In the genomic region with DNA sequence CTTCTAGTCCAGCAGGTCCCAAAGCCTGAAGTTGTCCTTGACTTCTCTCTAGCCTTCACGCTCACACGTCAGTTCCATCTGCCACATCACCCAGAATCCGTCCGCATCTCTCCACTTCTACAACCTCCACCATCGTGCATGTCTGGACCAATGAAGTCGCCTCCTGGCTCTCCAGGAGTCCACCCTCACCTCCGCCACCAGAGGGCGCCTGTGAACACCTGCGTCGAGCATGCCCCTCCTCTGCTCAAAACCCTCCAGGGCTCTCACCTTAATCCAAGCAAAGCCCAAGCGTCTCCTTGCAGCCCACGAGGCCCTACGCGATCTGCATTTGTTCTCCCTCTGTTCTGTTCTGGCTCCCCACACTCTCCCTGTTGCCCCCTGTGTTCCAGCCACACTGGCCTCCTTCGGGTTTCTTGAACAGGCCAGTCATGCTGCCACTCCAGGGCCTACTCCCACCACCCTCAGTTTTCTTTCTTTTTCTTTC, we compare ENCODE assay signal across 1 cellular context.
TF ChIP-seq lines count a peak whose summit lies in the region.

No MANE protein-coding gene starts in this region.

TF ChIP-seq in GM12878, 131 proteins besides CTCF, POLR2A, EP300 and RAD21 (continues in another document):
- TF ChIP-seq RAD51 (IDR thresholded peaks at IDR 0.05) (no peak), HDGF (IDR thresholded peaks at IDR 0.05) (peak; percentile 88), HDAC2 (IDR thresholded peaks at IDR 0.05) (no peak), SUPT20H (IDR thresholded peaks at IDR 0.05; ENCODE audit: borderline replicate concordance, control insufficient read depth, low read depth, low read length) (no peak), BCL11A (IDR thresholded peaks at IDR 0.05; ENCODE audit: low read depth, low read length) (no peak), RELA (IDR thresholded peaks at IDR 0.05; ENCODE audit: borderline replicate concordance, partially characterized antibody) (no peak), PML (IDR thresholded peaks at IDR 0.05; ENCODE audit: low read length) (no peak), CBFB (IDR thresholded peaks at IDR 0.05; ENCODE audit: low read depth) (no peak), ZSCAN29 (IDR thresholded peaks at IDR 0.05) (no peak), YY1 (IDR thresholded peaks at IDR 0.05; ENCODE audit: low read depth, low read length) (peak; percentile 81), HCFC1 (IDR thresholded peaks at IDR 0.05; ENCODE audit: low read length) (no peak), TARDBP (IDR thresholded peaks at IDR 0.05; ENCODE audit: borderline replicate concordance) (no peak), CHD2 (IDR thresholded peaks at IDR 0.05; ENCODE audit: borderline replicate concordance, low read depth, low read length) (no peak), STAT3 (IDR thresholded peaks at IDR 0.05; ENCODE audit: low read depth, low read length) (no peak), SMAD1 (IDR thresholded peaks at IDR 0.05; ENCODE audit: low read depth, partially characterized antibody) (no peak), TCF3 (IDR thresholded peaks at IDR 0.05; ENCODE audit: borderline replicate concordance, insufficient read depth, low read depth, low read length) (no peak), KLF5 (IDR thresholded peaks at IDR 0.05; ENCODE audit: partially characterized antibody) (no peak), IKZF2 (IDR thresholded peaks at IDR 0.05) (no peak), IKZF1 (conservative IDR thresholded peaks at IDR 0.05) (no peak), PAX8 (IDR thresholded peaks at IDR 0.05) (no peak), NFYA (IDR thresholded peaks at IDR 0.05; ENCODE audit: borderline replicate concordance, low read depth, low read length) (no peak), NRF1 (conservative IDR thresholded peaks at IDR 0.05; ENCODE audit: low read depth, low read length) (no peak), SMC3 (IDR thresholded peaks at IDR 0.05; ENCODE audit: borderline replicate concordance, low read length) (peak; percentile 91), NFXL1 (IDR thresholded peaks at IDR 0.05; ENCODE audit: borderline replicate concordance) (no peak), EGR1 (IDR thresholded peaks at IDR 0.05; ENCODE audit: borderline replicate concordance in 1 of 2, low read depth in 2 of 2, low read length in 2 of 2) (no peak), SPI1 (IDR thresholded peaks at IDR 0.05; ENCODE audit: borderline replicate concordance, insufficient read depth, low read depth, low read length) (no peak), ZNF622 (IDR thresholded peaks at IDR 0.05) (no peak), SRF (IDR thresholded peaks at IDR 0.05; ENCODE audit: low read depth in 2 of 2, low read length in 2 of 2) (no peak), BACH1 (IDR thresholded peaks at IDR 0.05; ENCODE audit: borderline replicate concordance) (no peak), IRF4 (IDR thresholded peaks at IDR 0.05; ENCODE audit: low read depth, low read length) (no peak), KAT2A (conservative IDR thresholded peaks at IDR 0.05; ENCODE audit: control insufficient read depth, low read depth, low read length) (no peak), FOXM1 (IDR thresholded peaks at IDR 0.05; ENCODE audit: low read depth, low read length) (no peak), SIX5 (IDR thresholded peaks at IDR 0.05; ENCODE audit: low read depth, low read length, severe bottlenecking) (no peak), ZZZ3 (IDR thresholded peaks at IDR 0.05; ENCODE audit: control insufficient read depth, insufficient read length, low read depth) (no peak), ATF7 (IDR thresholded peaks at IDR 0.05; ENCODE audit: low read depth) (no peak), POU2F2 (IDR thresholded peaks at IDR 0.05; ENCODE audit: borderline replicate concordance, low read depth, low read length) (peak; percentile 42; the same call in 1 of the 3 replicates), RCOR1 (conservative IDR thresholded peaks at IDR 0.05; ENCODE audit: low read depth, low read length) (no peak), FOS (IDR thresholded peaks at IDR 0.05; ENCODE audit: borderline replicate concordance, extremely low read depth, insufficient read length) (no peak), MEF2A (IDR thresholded peaks at IDR 0.05; ENCODE audit: insufficient read depth, low read depth, low read length) (no peak), PAX5 (IDR thresholded peaks at IDR 0.05; ENCODE audit: borderline replicate concordance, low read depth, low read length) (0 out of 2 replicates have a peak, but pooled peaks have one; percentile 28), EZH2 (IDR thresholded peaks at IDR 0.05; ENCODE audit: borderline replicate concordance, control insufficient read depth, low read depth, low read length) (no peak), FOXK2 (IDR thresholded peaks at IDR 0.05) (no peak), YBX1 (IDR thresholded peaks at IDR 0.05) (no peak), NBN (IDR thresholded peaks at IDR 0.05) (peak; percentile 78), ZNF24 (IDR thresholded peaks at IDR 0.05) (no peak), TBL1XR1 (IDR thresholded peaks at IDR 0.05; ENCODE audit: low read depth, low read length) (no peak), TCF7 (IDR thresholded peaks at IDR 0.05; ENCODE audit: borderline replicate concordance) (no peak), ZNF207 (IDR thresholded peaks at IDR 0.05; ENCODE audit: borderline replicate concordance) (no peak)
- TF ChIP-seq, protein P1, sequence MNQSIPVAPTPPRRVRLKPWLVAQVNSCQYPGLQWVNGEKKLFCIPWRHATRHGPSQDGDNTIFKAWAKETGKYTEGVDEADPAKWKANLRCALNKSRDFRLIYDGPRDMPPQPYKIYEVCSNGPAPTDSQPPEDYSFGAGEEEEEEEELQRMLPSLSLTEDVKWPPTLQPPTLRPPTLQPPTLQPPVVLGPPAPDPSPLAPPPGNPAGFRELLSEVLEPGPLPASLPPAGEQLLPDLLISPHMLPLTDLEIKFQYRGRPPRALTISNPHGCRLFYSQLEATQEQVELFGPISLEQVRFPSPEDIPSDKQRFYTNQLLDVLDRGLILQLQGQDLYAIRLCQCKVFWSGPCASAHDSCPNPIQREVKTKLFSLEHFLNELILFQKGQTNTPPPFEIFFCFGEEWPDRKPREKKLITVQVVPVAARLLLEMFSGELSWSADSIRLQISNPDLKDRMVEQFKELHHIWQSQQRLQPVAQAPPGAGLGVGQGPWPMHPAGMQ (IDR thresholded peaks at IDR 0.05; ENCODE audit: borderline replicate concordance) = no peak
- TF ChIP-seq, protein P2, sequence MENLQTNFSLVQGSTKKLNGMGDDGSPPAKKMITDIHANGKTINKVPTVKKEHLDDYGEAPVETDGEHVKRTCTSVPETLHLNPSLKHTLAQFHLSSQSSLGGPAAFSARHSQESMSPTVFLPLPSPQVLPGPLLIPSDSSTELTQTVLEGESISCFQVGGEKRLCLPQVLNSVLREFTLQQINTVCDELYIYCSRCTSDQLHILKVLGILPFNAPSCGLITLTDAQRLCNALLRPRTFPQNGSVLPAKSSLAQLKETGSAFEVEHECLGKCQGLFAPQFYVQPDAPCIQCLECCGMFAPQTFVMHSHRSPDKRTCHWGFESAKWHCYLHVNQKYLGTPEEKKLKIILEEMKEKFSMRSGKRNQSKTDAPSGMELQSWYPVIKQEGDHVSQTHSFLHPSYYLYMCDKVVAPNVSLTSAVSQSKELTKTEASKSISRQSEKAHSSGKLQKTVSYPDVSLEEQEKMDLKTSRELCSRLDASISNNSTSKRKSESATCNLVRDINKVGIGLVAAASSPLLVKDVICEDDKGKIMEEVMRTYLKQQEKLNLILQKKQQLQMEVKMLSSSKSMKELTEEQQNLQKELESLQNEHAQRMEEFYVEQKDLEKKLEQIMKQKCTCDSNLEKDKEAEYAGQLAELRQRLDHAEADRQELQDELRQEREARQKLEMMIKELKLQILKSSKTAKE (IDR thresholded peaks at IDR 0.05; ENCODE audit: low read depth, poor library complexity, severe bottlenecking) = no peak
- TF ChIP-seq, protein P3, sequence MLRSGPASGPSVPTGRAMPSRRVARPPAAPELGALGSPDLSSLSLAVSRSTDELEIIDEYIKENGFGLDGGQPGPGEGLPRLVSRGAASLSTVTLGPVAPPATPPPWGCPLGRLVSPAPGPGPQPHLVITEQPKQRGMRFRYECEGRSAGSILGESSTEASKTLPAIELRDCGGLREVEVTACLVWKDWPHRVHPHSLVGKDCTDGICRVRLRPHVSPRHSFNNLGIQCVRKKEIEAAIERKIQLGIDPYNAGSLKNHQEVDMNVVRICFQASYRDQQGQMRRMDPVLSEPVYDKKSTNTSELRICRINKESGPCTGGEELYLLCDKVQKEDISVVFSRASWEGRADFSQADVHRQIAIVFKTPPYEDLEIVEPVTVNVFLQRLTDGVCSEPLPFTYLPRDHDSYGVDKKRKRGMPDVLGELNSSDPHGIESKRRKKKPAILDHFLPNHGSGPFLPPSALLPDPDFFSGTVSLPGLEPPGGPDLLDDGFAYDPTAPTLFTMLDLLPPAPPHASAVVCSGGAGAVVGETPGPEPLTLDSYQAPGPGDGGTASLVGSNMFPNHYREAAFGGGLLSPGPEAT (IDR thresholded peaks at IDR 0.05; ENCODE audit: low read depth) = no peak
- TF ChIP-seq, protein P4, sequence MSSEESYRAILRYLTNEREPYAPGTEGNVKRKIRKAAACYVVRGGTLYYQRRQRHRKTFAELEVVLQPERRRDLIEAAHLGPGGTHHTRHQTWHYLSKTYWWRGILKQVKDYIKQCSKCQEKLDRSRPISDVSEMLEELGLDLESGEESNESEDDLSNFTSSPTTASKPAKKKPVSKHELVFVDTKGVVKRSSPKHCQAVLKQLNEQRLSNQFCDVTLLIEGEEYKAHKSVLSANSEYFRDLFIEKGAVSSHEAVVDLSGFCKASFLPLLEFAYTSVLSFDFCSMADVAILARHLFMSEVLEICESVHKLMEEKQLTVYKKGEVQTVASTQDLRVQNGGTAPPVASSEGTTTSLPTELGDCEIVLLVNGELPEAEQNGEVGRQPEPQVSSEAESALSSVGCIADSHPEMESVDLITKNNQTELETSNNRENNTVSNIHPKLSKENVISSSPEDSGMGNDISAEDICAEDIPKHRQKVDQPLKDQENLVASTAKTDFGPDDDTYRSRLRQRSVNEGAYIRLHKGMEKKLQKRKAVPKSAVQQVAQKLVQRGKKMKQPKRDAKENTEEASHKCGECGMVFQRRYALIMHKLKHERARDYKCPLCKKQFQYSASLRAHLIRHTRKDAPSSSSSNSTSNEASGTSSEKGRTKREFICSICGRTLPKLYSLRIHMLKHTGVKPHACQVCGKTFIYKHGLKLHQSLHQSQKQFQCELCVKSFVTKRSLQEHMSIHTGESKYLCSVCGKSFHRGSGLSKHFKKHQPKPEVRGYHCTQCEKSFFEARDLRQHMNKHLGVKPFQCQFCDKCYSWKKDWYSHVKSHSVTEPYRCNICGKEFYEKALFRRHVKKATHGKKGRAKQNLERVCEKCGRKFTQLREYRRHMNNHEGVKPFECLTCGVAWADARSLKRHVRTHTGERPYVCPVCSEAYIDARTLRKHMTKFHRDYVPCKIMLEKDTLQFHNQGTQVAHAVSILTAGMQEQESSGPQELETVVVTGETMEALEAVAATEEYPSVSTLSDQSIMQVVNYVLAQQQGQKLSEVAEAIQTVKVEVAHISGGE (CRISPR knock-in tag; IDR thresholded peaks at IDR 0.05) = no peak
- TF ChIP-seq, protein P5, sequence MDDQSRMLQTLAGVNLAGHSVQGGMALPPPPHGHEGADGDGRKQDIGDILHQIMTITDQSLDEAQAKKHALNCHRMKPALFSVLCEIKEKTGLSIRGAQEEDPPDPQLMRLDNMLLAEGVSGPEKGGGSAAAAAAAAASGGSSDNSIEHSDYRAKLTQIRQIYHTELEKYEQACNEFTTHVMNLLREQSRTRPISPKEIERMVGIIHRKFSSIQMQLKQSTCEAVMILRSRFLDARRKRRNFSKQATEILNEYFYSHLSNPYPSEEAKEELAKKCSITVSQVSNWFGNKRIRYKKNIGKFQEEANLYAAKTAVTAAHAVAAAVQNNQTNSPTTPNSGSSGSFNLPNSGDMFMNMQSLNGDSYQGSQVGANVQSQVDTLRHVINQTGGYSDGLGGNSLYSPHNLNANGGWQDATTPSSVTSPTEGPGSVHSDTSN (IDR thresholded peaks at IDR 0.05; ENCODE audit: insufficient replicate concordance, low read depth, low read length) = no peak
- TF ChIP-seq, protein P6, sequence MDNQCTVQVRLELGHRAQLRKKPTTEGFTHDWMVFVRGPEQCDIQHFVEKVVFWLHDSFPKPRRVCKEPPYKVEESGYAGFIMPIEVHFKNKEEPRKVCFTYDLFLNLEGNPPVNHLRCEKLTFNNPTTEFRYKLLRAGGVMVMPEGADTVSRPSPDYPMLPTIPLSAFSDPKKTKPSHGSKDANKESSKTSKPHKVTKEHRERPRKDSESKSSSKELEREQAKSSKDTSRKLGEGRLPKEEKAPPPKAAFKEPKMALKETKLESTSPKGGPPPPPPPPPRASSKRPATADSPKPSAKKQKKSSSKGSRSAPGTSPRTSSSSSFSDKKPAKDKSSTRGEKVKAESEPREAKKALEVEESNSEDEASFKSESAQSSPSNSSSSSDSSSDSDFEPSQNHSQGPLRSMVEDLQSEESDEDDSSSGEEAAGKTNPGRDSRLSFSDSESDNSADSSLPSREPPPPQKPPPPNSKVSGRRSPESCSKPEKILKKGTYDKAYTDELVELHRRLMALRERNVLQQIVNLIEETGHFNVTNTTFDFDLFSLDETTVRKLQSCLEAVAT (IDR thresholded peaks at IDR 0.05) = no peak
- TF ChIP-seq, protein P7, sequence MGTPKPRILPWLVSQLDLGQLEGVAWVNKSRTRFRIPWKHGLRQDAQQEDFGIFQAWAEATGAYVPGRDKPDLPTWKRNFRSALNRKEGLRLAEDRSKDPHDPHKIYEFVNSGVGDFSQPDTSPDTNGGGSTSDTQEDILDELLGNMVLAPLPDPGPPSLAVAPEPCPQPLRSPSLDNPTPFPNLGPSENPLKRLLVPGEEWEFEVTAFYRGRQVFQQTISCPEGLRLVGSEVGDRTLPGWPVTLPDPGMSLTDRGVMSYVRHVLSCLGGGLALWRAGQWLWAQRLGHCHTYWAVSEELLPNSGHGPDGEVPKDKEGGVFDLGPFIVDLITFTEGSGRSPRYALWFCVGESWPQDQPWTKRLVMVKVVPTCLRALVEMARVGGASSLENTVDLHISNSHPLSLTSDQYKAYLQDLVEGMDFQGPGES (IDR thresholded peaks at IDR 0.05) = no peak
- TF ChIP-seq, protein P8, sequence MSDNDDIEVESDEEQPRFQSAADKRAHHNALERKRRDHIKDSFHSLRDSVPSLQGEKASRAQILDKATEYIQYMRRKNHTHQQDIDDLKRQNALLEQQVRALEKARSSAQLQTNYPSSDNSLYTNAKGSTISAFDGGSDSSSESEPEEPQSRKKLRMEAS (IDR thresholded peaks at IDR 0.05; ENCODE audit: low read depth, low read length) = no peak
